ENCODE assay signal across 1 cellular context in the genomic region with DNA sequence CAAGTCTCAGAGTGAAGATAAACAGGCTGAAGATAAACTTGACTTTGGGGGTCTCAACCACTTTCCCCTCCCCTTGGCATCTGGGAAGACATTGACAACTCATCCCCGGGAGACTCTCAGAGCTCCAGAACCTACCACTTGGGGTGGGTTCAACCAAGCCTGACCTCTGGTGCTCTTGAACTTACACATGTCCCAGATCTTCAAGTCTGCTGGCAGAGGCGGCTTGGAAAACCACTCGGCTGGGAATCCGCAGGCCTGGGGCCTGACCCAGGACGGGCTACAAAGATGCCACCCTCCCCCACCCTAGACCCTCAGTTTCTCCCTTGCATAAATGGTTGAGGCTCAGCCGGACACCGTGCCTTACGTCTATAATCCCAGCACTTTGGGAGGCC.
TF ChIP-seq lines count a peak whose summit lies in the region.

No MANE protein-coding gene starts in this region.

TF ChIP-seq in HCT116, 20 proteins besides CTCF, POLR2A, EP300 and RAD21 (continued from another document):
- TF ChIP-seq, protein P1, sequence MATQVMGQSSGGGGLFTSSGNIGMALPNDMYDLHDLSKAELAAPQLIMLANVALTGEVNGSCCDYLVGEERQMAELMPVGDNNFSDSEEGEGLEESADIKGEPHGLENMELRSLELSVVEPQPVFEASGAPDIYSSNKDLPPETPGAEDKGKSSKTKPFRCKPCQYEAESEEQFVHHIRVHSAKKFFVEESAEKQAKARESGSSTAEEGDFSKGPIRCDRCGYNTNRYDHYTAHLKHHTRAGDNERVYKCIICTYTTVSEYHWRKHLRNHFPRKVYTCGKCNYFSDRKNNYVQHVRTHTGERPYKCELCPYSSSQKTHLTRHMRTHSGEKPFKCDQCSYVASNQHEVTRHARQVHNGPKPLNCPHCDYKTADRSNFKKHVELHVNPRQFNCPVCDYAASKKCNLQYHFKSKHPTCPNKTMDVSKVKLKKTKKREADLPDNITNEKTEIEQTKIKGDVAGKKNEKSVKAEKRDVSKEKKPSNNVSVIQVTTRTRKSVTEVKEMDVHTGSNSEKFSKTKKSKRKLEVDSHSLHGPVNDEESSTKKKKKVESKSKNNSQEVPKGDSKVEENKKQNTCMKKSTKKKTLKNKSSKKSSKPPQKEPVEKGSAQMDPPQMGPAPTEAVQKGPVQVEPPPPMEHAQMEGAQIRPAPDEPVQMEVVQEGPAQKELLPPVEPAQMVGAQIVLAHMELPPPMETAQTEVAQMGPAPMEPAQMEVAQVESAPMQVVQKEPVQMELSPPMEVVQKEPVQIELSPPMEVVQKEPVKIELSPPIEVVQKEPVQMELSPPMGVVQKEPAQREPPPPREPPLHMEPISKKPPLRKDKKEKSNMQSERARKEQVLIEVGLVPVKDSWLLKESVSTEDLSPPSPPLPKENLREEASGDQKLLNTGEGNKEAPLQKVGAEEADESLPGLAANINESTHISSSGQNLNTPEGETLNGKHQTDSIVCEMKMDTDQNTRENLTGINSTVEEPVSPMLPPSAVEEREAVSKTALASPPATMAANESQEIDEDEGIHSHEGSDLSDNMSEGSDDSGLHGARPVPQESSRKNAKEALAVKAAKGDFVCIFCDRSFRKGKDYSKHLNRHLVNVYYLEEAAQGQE (IDR thresholded peaks at IDR 0.05; ENCODE audit: low read depth): no peak
